ENCODE assay signal across 9 cellular contexts in genomic region chr20:58661298-58662141, GRCh38. TPM values are rescaled to one million over a fixed set of nuclear protein-coding genes. Genes with fewer than 3 reads are reported as not detected.
DNase-seq lines count a peak whose midpoint lies in the region; TF ChIP-seq lines count a peak whose summit lies in the region.
"Had no signal": no experiment of that assay in that cellular context is flagged by ENCODE, and none has a peak within 500 bp of the region (broad histone marks: within the 10 kb centered on the region; RNA-seq: fewer than 3 reads in every experiment).

No MANE protein-coding gene starts in this region.

- no peaks in the 10 kb centered on the region for H3K9me3 ChIP-seq in iPS-20b (ENCODE audit: insufficient read depth, low read depth, low read length)

- TF ChIP-seq CTCF in Calu3 (IDR thresholded peaks at IDR 0.05; ENCODE audit: unreplicated experiment) = no peak

- H3K9me3 Mint-ChIP-seq in Calu3 (ENCODE audit: low read depth, unreplicated experiment) = no peaks in the 10 kb centered on the region

- H3K4me1 ChIP-seq in iPS-20b (ENCODE audit: insufficient read depth, low read length) = peaks cover 37% of the 10 kb centered on the region

- no peak overlapping the region for H3K27ac Mint-ChIP-seq in Calu3 (ENCODE audit: unreplicated experiment)

- no peaks in the 10 kb centered on the region for H3K27me3 Mint-ChIP-seq in Calu3 (ENCODE audit: unreplicated experiment)

- CTCF ChIA-PET in Calu3 (lab: Charles Lee) = no interaction called here

- no peak overlapping the region for H3K27ac ChIP-seq in iPS-20b (ENCODE audit: low read length)
- H3K27ac ChIP-seq: VCaP had no signal

- H3K4me3 ChIP-seq in iPS-20b (ENCODE audit: low read length) = no peak overlapping the region

- peaks cover 32% of the 10 kb centered on the region for H3K36me3 ChIP-seq in iPS-20b (ENCODE audit: insufficient read depth, low read depth, low read length)

- intact Hi-C loops in Calu3 (cut with micrococcal nuclease; ENCODE audit: unreplicated experiment) = no loop called here

- peaks cover 24% of the 10 kb centered on the region for H3K4me1 Mint-ChIP-seq in Calu3 (ENCODE audit: low read depth, unreplicated experiment)

- H3K36me3 Mint-ChIP-seq in Calu3 (ENCODE audit: insufficient read depth, unreplicated experiment) = peaks cover 27% of the 10 kb centered on the region

- no peaks in the 10 kb centered on the region for H3K27me3 ChIP-seq in iPS-20b (ENCODE audit: insufficient read depth, low read length)

- no TSS peak for BruUV-seq in Calu3 (replicated peaks; lab: Mats Ljungman, UMichigan)

- H3K4me3 Mint-ChIP-seq in Calu3 (ENCODE audit: low read depth, unreplicated experiment) = no peak overlapping the region

- DNase-seq in T-helper 22 cell (ENCODE audit: low read depth) (peak; percentile 59), Calu3 (no peak), NCI-H2107 treated with DMSO at 0.1 percent for 48 hours (lab: John Stamatoyannopoulos, UW; ENCODE audit: unreplicated experiment) (no peak), DMS 273 (lab: John Stamatoyannopoulos, UW; ENCODE audit: unreplicated experiment) (no peak)
- DNase-seq in activated T-helper 1 cell treated with anti-CD3 and anti-CD28 coated beads, Interleukin-2, amount 50 U/mL, for 16 hours (ENCODE audit: low read depth in 1 of 2, low spot score in 1 of 2) = peak; percentile 11 to 15
- DNase-seq in stimulated activated naive CD4-positive, alpha-beta T cell treated with Interleukin-2 at 50 U/mL for 16 hours (lab: John Stamatoyannopoulos, UW) = peak; percentile 18
- DNase-seq: Karpas-422 had no signal

- peak overlapping the region; percentile 23; the same call in 1 of the 2 replicates for H3K9ac ChIP-seq in iPS-20b (ENCODE audit: low read depth, low read length)

RNA-seq across cellular contexts. Expression of gene STX16, which starts 10.4 kb away (rescaled TPM):
- 86.0 and 99.7 TPM in 2 replicates for total RNA-seq in Calu3 (2022)

RNA-seq across cellular contexts. Expression of gene NPEPL1, which starts 31.1 kb away (rescaled TPM):
- 18.1 and 21.4 TPM in 2 replicates for total RNA-seq in Calu3 (2022)

Comparison
In these comparisons a context has a peak if more than half of its experiments do, and no peak if none do; other contexts are left out.
1. DNase-seq: peak in T-helper 22 cell (single experiment), activated T-helper 1 cell treated with anti-CD3 and anti-CD28 coated beads, Interleukin-2, amount 50 U/mL, for 16 hours (2 of 2) and stimulated activated naive CD4-positive, alpha-beta T cell treated with Interleukin-2 at 50 U/mL for 16 hours (single experiment); none in Calu3 (single experiment), NCI-H2107 treated with DMSO at 0.1 percent for 48 hours (single experiment) and DMS 273 (single experiment).